In the genomic region with DNA sequence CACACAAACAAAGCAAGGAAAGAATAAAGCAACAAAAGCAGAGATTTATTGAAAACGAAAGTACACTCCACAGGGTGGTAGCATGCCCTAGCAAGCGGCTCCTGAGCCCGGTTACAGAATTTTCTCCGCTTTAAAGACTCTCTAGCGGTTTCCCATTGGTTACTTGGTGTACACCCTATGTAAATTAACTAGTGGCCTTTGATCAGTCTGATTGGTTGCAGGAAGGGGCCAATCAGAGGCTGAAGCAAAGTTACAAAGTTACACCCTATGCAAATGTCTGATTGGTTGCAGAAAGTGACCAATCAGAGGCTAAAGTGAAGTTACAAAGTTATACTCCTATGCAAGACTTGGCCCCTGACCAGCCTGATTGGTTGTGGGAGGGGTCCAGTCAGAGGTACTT, we compare ENCODE assay signal across 24 cellular contexts.
DNase-seq lines count a peak whose midpoint lies in the region; ATAC-seq and TF ChIP-seq lines count a peak whose summit lies in the region.
"Had no signal": no experiment of that assay in that cellular context is flagged by ENCODE, and none has a peak within 500 bp of the region (broad histone marks: within the 10 kb centered on the region; RNA-seq: fewer than 3 reads in every experiment).

No MANE protein-coding gene starts in this region.

- TF ChIP-seq EP300 in tibial nerve (IDR thresholded peaks at IDR 0.05) = no peak

- no peaks in the 10 kb centered on the region for H3K9me2 ChIP-seq in Loucy (replicated peaks; ENCODE audit: low read depth, low read length)

- no peak overlapping the region for H2AFZ ChIP-seq in Loucy (ENCODE audit: low read length)

- H3K79me2 ChIP-seq in Loucy (ENCODE audit: insufficient read depth, low read length) = peaks cover 35% of the 10 kb centered on the region

- WGBS in tibial nerve, 2 donors = 89 to 93% methylated on average over 5 of the region's 5 CpGs

- H3K36me3 Mint-ChIP-seq in T-cell = peaks cover 16% of the 10 kb centered on the region

- no peaks in the 10 kb centered on the region for H3K27me3 ChIP-seq in Loucy (ENCODE audit: insufficient read depth, low read length, poor library complexity, severe bottlenecking)
- H3K27me3 ChIP-seq in tibial nerve = no peaks in the 10 kb centered on the region
- H3K27me3 ChIP-seq: pancreas, right lobe of liver, uterus had no signal

- TF ChIP-seq POLR2A in tibial nerve (IDR thresholded peaks at IDR 0.05) = no peak

- no peak for ATAC-seq in T-cell (replicated peaks in 1 of 4)
- ATAC-seq: activated T-cell treated with anti-CD3 and anti-CD28 coated beads, Interleukin-2, amount 50 U/mL, for 4 hours; effector memory CD8-positive, alpha-beta T cell; left cardiac atrium; natural killer cell; pancreas had no signal

- peaks cover 8% of the 10 kb centered on the region; the same call in 1 of the 2 replicates for H3F3A ChIP-seq in Loucy (ENCODE audit: low read depth)

- H3K9me3 ChIP-seq in Loucy (ENCODE audit: insufficient read depth, low read depth, low read length) = no peaks in the 10 kb centered on the region; the same call in 1 of the 2 replicates
- no peaks in the 10 kb centered on the region for H3K9me3 ChIP-seq in tibial nerve
- H3K9me3 ChIP-seq: pancreas, right lobe of liver, uterus had no signal

- no peak for TF ChIP-seq CTCF in Loucy (conservative IDR thresholded peaks at IDR 0.05; ENCODE audit: low read length)
- TF ChIP-seq CTCF in tibial nerve (IDR thresholded peaks at IDR 0.05) = no peak

- peaks cover 51% of the 10 kb centered on the region for H3K4me1 ChIP-seq in Loucy (ENCODE audit: insufficient read depth, low read length, poor library complexity, severe bottlenecking)
- peaks cover 0 to 21% (median 5%) of the 10 kb centered on the region in 4 donors for H3K4me1 ChIP-seq in tibial nerve
- H3K4me1 ChIP-seq: pancreas, uterus had no signal

- DNase-seq in NCI-H1092 treated with DMSO at 0.1 percent for 48 hours (lab: John Stamatoyannopoulos, UW) (peak; percentile 11), NCI-H1092 (lab: John Stamatoyannopoulos, UW) (no peak), T-cell (no peak), myocyte (ENCODE audit: low read depth) (peak; percentile 21), amniotic stem cell (lab: John Stamatoyannopoulos, UW) (no peak), tibial nerve (ENCODE audit: low spot score in 2 of 2) (no peak)
- DNase-seq in effector CD8-positive, alpha-beta T cell (lab: John Stamatoyannopoulos, UW) = no peak
- DNase-seq: 8988T; activated CD4-positive, alpha-beta memory T cell treated with anti-CD3 and anti-CD28 coated beads for 36 hours; activated naive CD4-positive, alpha-beta T cell treated with anti-CD3 and anti-CD28 coated beads, Interleukin-2, amount 50 U/mL, for 16 hours; activated T-cell treated with anti-CD3 and anti-CD28 coated beads, Interleukin-2, amount 50 U/mL, for 4 hours; effector memory CD8-positive, alpha-beta T cell; left cardiac atrium; mesenchymal stem cell; MV-4-11; natural killer cell; NCI-H526; right lobe of liver; SHP77; stimulated activated CD4-positive, alpha-beta T cell treated with anti-CD3 and anti-CD28 coated beads, Interleukin-15, amount 100 ng/mL, for 24 hours; uterus had no signal

- H3K27ac ChIP-seq in tibial nerve = no peak overlapping the region
- H3K27ac ChIP-seq: HL-60, pancreas, right lobe of liver, uterus had no signal

- CTCF ChIA-PET in T-cell (lab: Charles Lee) = no interaction called here

- peaks cover 0 to 2% (median 1%) of the 10 kb centered on the region in 3 donors for H3K9me3 Mint-ChIP-seq in T-cell
- H3K9me3 Mint-ChIP-seq: activated CD4-positive, alpha-beta memory T cell treated with anti-CD3 and anti-CD28 coated beads for 36 hours; effector memory CD8-positive, alpha-beta T cell had no signal

- H3K4me1 Mint-ChIP-seq in T-cell = peaks cover 69 to 79% (median 73%) of the 10 kb centered on the region in 3 donors

- no peak overlapping the region for H3K4me3 Mint-ChIP-seq in T-cell
- H3K4me3 Mint-ChIP-seq: activated CD4-positive, alpha-beta memory T cell treated with anti-CD3 and anti-CD28 coated beads for 36 hours; activated T-cell treated with anti-CD3 and anti-CD28 coated beads, Interleukin-2, amount 50 U/mL, for 4 hours; effector memory CD8-positive, alpha-beta T cell; natural killer cell had no signal

- POLR2A ChIA-PET in T-cell (lab: Charles Lee) = no interaction called here

- H3K4me3 ChIP-seq in Loucy (ENCODE audit: low read length, poor library complexity, severe bottlenecking) = peak overlapping the region; percentile 14
- no peak overlapping the region for H3K4me3 ChIP-seq in tibial nerve
- H3K4me3 ChIP-seq: pancreas, right lobe of liver, uterus had no signal

- no peaks in the 10 kb centered on the region for H3K27me3 Mint-ChIP-seq in T-cell
- H3K27me3 Mint-ChIP-seq: activated CD4-positive, alpha-beta memory T cell treated with anti-CD3 and anti-CD28 coated beads for 36 hours; effector memory CD8-positive, alpha-beta T cell had no signal

- peak overlapping the region; percentile 60 to 97 for H3K27ac Mint-ChIP-seq in T-cell

- H4K20me1 ChIP-seq in Loucy (ENCODE audit: insufficient read depth, low read length, poor library complexity, severe bottlenecking) = no peaks in the 10 kb centered on the region

- peaks cover under 1% of the 10 kb centered on the region; the same call in 1 of the 2 replicates for H3K36me3 ChIP-seq in Loucy (ENCODE audit: insufficient read depth, low read length)
- H3K36me3 ChIP-seq in tibial nerve = no peaks in the 10 kb centered on the region
- H3K36me3 ChIP-seq: pancreas, right lobe of liver, uterus had no signal

- peak overlapping the region; percentile 12 for H3K4me2 ChIP-seq in Loucy (ENCODE audit: low read depth, low read length, poor library complexity, severe bottlenecking)

- no peak overlapping the region for H3K9ac ChIP-seq in Loucy (ENCODE audit: low read depth, low read length, poor library complexity, severe bottlenecking)

Comparison
In these comparisons a context has a peak if more than half of its experiments do, and no peak if none do; other contexts are left out.
1. DNase-seq: peak in NCI-H1092 treated with DMSO at 0.1 percent for 48 hours (single experiment) and myocyte (single experiment); none in NCI-H1092 (single experiment), T-cell (0 of 34), amniotic stem cell (single experiment), tibial nerve (0 of 2) and effector CD8-positive, alpha-beta T cell (single experiment).